24 cellular contexts compared by ENCODE assay signal in genomic region chr1:185368313-185368712, GRCh38.
DNase-seq lines count a peak whose midpoint lies in the region; FAIRE-seq and TF ChIP-seq lines count a peak whose summit lies in the region.
"Had no signal": no experiment of that assay in that cellular context is flagged by ENCODE, and none has a peak within 500 bp of the region (broad histone marks: within the 10 kb centered on the region; RNA-seq: fewer than 3 reads in every experiment).

No MANE protein-coding gene starts in this region.

- no peaks in the 10 kb centered on the region for H3K4me1 Mint-ChIP-seq in nephron progenitor cell

- H3K27me3 Mint-ChIP-seq in nephron progenitor cell (ENCODE audit: low read depth, poor library complexity): peaks cover 3% of the 10 kb centered on the region
- H3K27me3 Mint-ChIP-seq: B cell had no signal

- peak overlapping the region; percentile 31 for H3K27ac Mint-ChIP-seq in nephron progenitor cell
- H3K27ac Mint-ChIP-seq: B cell; CD8-positive, alpha-beta T cell had no signal

- no peaks in the 10 kb centered on the region for H3K36me3 Mint-ChIP-seq in nephron progenitor cell (ENCODE audit: low read depth)
- H3K36me3 Mint-ChIP-seq: CD8-positive, alpha-beta T cell had no signal

- H3K9me3 Mint-ChIP-seq in nephron progenitor cell: no peaks in the 10 kb centered on the region
- H3K9me3 Mint-ChIP-seq: CD8-positive, alpha-beta T cell had no signal

- H3K4me3 ChIP-seq in GM06990 (replicated peaks; ENCODE audit: low read depth, low read length): no peak overlapping the region
- H3K4me3 ChIP-seq in brain microvascular endothelial cell (ENCODE audit: low read depth, low read length): no peak overlapping the region
- H3K4me3 ChIP-seq: MG63 had no signal

- H3K36me3 ChIP-seq in GM06990 (ENCODE audit: control insufficient read depth, insufficient read depth, low read length) (no peaks in the 10 kb centered on the region), brain microvascular endothelial cell (replicated peaks) (no peaks in the 10 kb centered on the region)
- H3K36me3 ChIP-seq: MG63 had no signal

- DNase-seq in GM06990 (ENCODE audit: extremely low read depth, insufficient read length) (peak; percentile 2), HTR-8/SVneo (ENCODE audit: insufficient read length, low spot score) (no peak), astrocyte of the hippocampus (ENCODE audit: low read depth, low spot score) (peak; percentile 64), nephron progenitor cell (no peak), brain microvascular endothelial cell (no peak), NCI-H2196 treated with DMSO at 0.1 percent for 48 hours (lab: John Stamatoyannopoulos, UW; ENCODE audit: unreplicated experiment) (no peak), NCI-H1105 treated with DMSO at 0.1 percent for 48 hours (lab: John Stamatoyannopoulos, UW) (no peak)
- no peak for DNase-seq in activated CD8-positive, alpha-beta memory T cell treated with anti-CD3 and anti-CD28 coated beads, Interleukin-2, amount 50 U/mL, for 48 hours
- DNase-seq: Caco-2; CD8-positive, alpha-beta T cell; DMS79; GF-D8; GOT3; HCEC 1CT; MG63; NCI-H1417; NCI-H1694; NCI-H2029 treated with DMSO at 0.1 percent for 48 hours; NCI-H2227 treated with DMSO at 0.1 percent for 48 hours; SHP77 had no signal

- FAIRE-seq in HTR-8/SVneo (lab: Jason Lieb, UNC): peak; percentile 9
- FAIRE-seq: HepG2 had no signal

- no peak overlapping the region for H3K4me3 Mint-ChIP-seq in nephron progenitor cell
- H3K4me3 Mint-ChIP-seq: B cell; CD8-positive, alpha-beta T cell had no signal

- no peaks in the 10 kb centered on the region for H3K27me3 ChIP-seq in GM06990 (replicated peaks; ENCODE audit: control insufficient read depth, insufficient read depth, low read length)
- no peaks in the 10 kb centered on the region for H3K27me3 ChIP-seq in brain microvascular endothelial cell (replicated peaks)
- H3K27me3 ChIP-seq: MG63 had no signal

- in situ Hi-C loops in brain microvascular endothelial cell (cut with HindIII; ENCODE audit: low pct_ligation_motif_present, low sequenced_read_pairs): no loop called here

- TF ChIP-seq CTCF in GM06990 (IDR thresholded peaks at IDR 0.05; ENCODE audit: insufficient read depth, low read length, poor library complexity, severe bottlenecking) (no peak), nephron progenitor cell (IDR thresholded peaks at IDR 0.05) (no peak), brain microvascular endothelial cell (IDR thresholded peaks at IDR 0.05; ENCODE audit: low read depth, low read length, missing control alignments) (no peak)

- no peak overlapping the region for H3K27ac ChIP-seq in brain microvascular endothelial cell
- H3K27ac ChIP-seq: C4-2B, RWPE1 had no signal

Comparison
In these comparisons a context has a peak if more than half of its experiments do, and no peak if none do; other contexts are left out.
1. DNase-seq: peak in GM06990 (single experiment) and astrocyte of the hippocampus (single experiment); none in HTR-8/SVneo (single experiment), nephron progenitor cell (single experiment), brain microvascular endothelial cell (single experiment), NCI-H2196 treated with DMSO at 0.1 percent for 48 hours (single experiment), activated CD8-positive, alpha-beta memory T cell treated with anti-CD3 and anti-CD28 coated beads, Interleukin-2, amount 50 U/mL, for 48 hours (single experiment) and NCI-H1105 treated with DMSO at 0.1 percent for 48 hours (single experiment).